9 cellular contexts compared by ENCODE assay signal in the genomic region with DNA sequence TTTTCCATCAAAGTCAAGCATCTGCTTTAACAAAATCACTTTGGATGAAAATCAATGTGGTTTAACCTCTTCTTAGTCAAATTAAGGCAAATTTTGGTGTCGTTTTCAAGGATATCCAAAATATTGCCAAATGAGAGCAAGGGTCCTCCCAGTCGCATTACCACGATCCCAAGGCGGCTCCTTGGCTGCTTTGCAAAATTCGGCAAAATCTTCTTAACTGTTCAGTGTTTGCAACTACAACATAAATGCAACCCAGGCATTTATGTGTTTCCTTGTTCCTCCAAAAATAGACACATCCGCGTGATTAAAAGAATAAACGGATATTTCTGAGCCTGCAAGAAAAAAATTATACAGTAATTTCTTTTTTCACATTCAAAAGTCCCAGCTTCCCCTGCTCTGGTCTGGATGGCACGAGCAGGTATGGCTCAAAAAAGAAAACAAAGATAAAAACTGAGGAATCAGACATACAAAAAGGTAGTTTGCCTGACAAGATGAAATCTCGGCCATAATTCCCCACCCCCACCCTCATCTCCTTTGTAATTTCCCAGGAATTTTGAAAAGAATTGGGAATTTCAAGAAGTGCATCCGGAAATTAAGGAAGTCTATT. TPM values are rescaled to one million over a fixed set of nuclear protein-coding genes. Genes with fewer than 3 reads are reported as not detected.
DNase-seq lines count a peak whose midpoint lies in the region; ATAC-seq and TF ChIP-seq lines count a peak whose summit lies in the region.
"Had no signal": no experiment of that assay in that cellular context is flagged by ENCODE, and none has a peak within 500 bp of the region (broad histone marks: within the 10 kb centered on the region; RNA-seq: fewer than 3 reads in every experiment).

No MANE protein-coding gene starts in this region.

- TF ChIP-seq CTCF in neural crest cell (conservative IDR thresholded peaks at IDR 0.05), result no peak

- no peak for ATAC-seq in CD4-positive, CD25-positive, alpha-beta regulatory T cell (ENCODE audit: low read depth in 2 of 2)
- ATAC-seq in HG03571 (IDR thresholded peaks at IDR 0.05; ENCODE audit: unreplicated experiment), result no peak

- H3K27me3 Mint-ChIP-seq in CD4-positive, CD25-positive, alpha-beta regulatory T cell, result peaks cover 78% of the 10 kb centered on the region
- peaks cover 17% of the 10 kb centered on the region for H3K27me3 Mint-ChIP-seq in neural crest cell (ENCODE audit: low read depth)

- no peak for DNase-seq in CD4-positive, CD25-positive, alpha-beta regulatory T cell
- DNase-seq in M059J (ENCODE audit: low read depth) (peak; percentile 9), neural crest cell (ENCODE audit: low read depth, low spot score) (no peak), NCI-H524 treated with DMSO at 0.1 percent for 48 hours (lab: John Stamatoyannopoulos, UW) (no peak), SHP77 (lab: John Stamatoyannopoulos, UW) (no peak)
- DNase-seq in effector memory CD4-positive, alpha-beta T cell, result no peak

- H3K36me3 ChIP-seq in CD4-positive, CD25-positive, alpha-beta regulatory T cell (ENCODE audit: control insufficient read depth, insufficient read depth, low read length), result no peaks in the 10 kb centered on the region
- H3K36me3 ChIP-seq in endocrine pancreas (ENCODE audit: control insufficient read depth, insufficient read depth, low read length), result no peaks in the 10 kb centered on the region
- H3K36me3 ChIP-seq in effector memory CD4-positive, alpha-beta T cell (ENCODE audit: control insufficient read depth, insufficient read depth, low read length), result no peaks in the 10 kb centered on the region
- H3K36me3 ChIP-seq: neutrophil had no signal

- no peaks in the 10 kb centered on the region for H3K36me3 Mint-ChIP-seq in CD4-positive, CD25-positive, alpha-beta regulatory T cell
- peaks cover 14% of the 10 kb centered on the region for H3K36me3 Mint-ChIP-seq in neural crest cell (ENCODE audit: low read depth)

- peak overlapping the region; percentile 51 to 93 (median 76) for H3K4me3 Mint-ChIP-seq in CD4-positive, CD25-positive, alpha-beta regulatory T cell
- peak overlapping the region; percentile 95 for H3K4me3 Mint-ChIP-seq in neural crest cell

- peaks cover 57% of the 10 kb centered on the region for H3K27me3 ChIP-seq in CD4-positive, CD25-positive, alpha-beta regulatory T cell (ENCODE audit: control insufficient read depth, insufficient read depth, low read length)
- H3K27me3 ChIP-seq in endocrine pancreas (ENCODE audit: control insufficient read depth, insufficient read depth, low read length), result no peaks in the 10 kb centered on the region
- H3K27me3 ChIP-seq in effector memory CD4-positive, alpha-beta T cell (replicated peaks; ENCODE audit: control insufficient read depth, insufficient read depth, low read length, poor library complexity, severe bottlenecking), result peaks cover 69% of the 10 kb centered on the region

- H3K9me3 Mint-ChIP-seq in CD4-positive, CD25-positive, alpha-beta regulatory T cell, result no peaks in the 10 kb centered on the region
- H3K9me3 Mint-ChIP-seq in neural crest cell, result no peaks in the 10 kb centered on the region

- H3K4me3 ChIP-seq in CD4-positive, CD25-positive, alpha-beta regulatory T cell (ENCODE audit: low read depth, low read length), result peak overlapping the region; percentile 73
- peak overlapping the region; percentile 86 for H3K4me3 ChIP-seq in endocrine pancreas (ENCODE audit: control insufficient read depth, insufficient read depth, low read length)
- no peak overlapping the region for H3K4me3 ChIP-seq in effector memory CD4-positive, alpha-beta T cell (ENCODE audit: insufficient read depth, low read depth, low read length, poor library complexity, severe bottlenecking)

- H3K27ac ChIP-seq in CD4-positive, CD25-positive, alpha-beta regulatory T cell (ENCODE audit: insufficient read depth, low read length, poor library complexity, severe bottlenecking), result no peak overlapping the region
- H3K27ac ChIP-seq in effector memory CD4-positive, alpha-beta T cell (ENCODE audit: insufficient read depth, low read length, poor library complexity, severe bottlenecking), result no peak overlapping the region
- H3K27ac ChIP-seq: neutrophil had no signal

- no peak overlapping the region for H3K9ac ChIP-seq in endocrine pancreas (ENCODE audit: control insufficient read depth, insufficient read depth, low read length)

- peaks cover 39% of the 10 kb centered on the region for H3K4me1 ChIP-seq in CD4-positive, CD25-positive, alpha-beta regulatory T cell (ENCODE audit: control insufficient read depth, insufficient read depth, low read length, poor library complexity, severe bottlenecking)
- peaks cover 8% of the 10 kb centered on the region for H3K4me1 ChIP-seq in endocrine pancreas (ENCODE audit: control insufficient read depth, insufficient read depth, low read length)
- peaks cover 34% of the 10 kb centered on the region for H3K4me1 ChIP-seq in effector memory CD4-positive, alpha-beta T cell (ENCODE audit: control insufficient read depth, insufficient read depth, low read length, poor library complexity, severe bottlenecking)

- no peaks in the 10 kb centered on the region for H3K9me3 ChIP-seq in CD4-positive, CD25-positive, alpha-beta regulatory T cell (ENCODE audit: control insufficient read depth in 2 of 2, low read length in 2 of 2)
- no peaks in the 10 kb centered on the region for H3K9me3 ChIP-seq in endocrine pancreas (ENCODE audit: control insufficient read depth, low read length)
- no peaks in the 10 kb centered on the region for H3K9me3 ChIP-seq in effector memory CD4-positive, alpha-beta T cell (ENCODE audit: control insufficient read depth, low read length)
- H3K9me3 ChIP-seq: neutrophil had no signal

- no peak overlapping the region for H3K27ac Mint-ChIP-seq in CD4-positive, CD25-positive, alpha-beta regulatory T cell
- peak overlapping the region; percentile 95 for H3K27ac Mint-ChIP-seq in neural crest cell (ENCODE audit: unreplicated experiment)

- peaks cover 23 to 41% (median 34%) of the 10 kb centered on the region in 4 donors for H3K4me1 Mint-ChIP-seq in CD4-positive, CD25-positive, alpha-beta regulatory T cell
- H3K4me1 Mint-ChIP-seq in neural crest cell, result peaks cover 82% of the 10 kb centered on the region

RNA-seq across cellular contexts. Expression of a gene that starts 6.1 kb away (rescaled TPM):
- 0.10 TPM for total RNA-seq in CD4-positive, CD25-positive, alpha-beta regulatory T cell
- polyA plus RNA-seq in CD4-positive, CD25-positive, alpha-beta regulatory T cell, result not detected
- total RNA-seq in M059J (2014; rRNA removed; shearing (Covaris generic)), result 1.2 and 1.9 TPM in 2 replicates
- 52.1 and 53.0 TPM in 2 replicates for total RNA-seq in neural crest cell

RNA-seq across cellular contexts. Expression of a gene that starts 14.6 kb away (rescaled TPM):
- total RNA-seq in CD4-positive, CD25-positive, alpha-beta regulatory T cell, result 81.9 TPM
- 1 to 10 TPM; 5.8 to 9.3 (median 8.0) TPM for polyA plus RNA-seq in CD4-positive, CD25-positive, alpha-beta regulatory T cell
- 9.1 and 9.3 TPM in 2 replicates for total RNA-seq in M059J (2014; rRNA removed; shearing (Covaris generic))
- total RNA-seq in neural crest cell, result 52.6 and 58.1 TPM in 2 replicates

Comparison
In these comparisons a context has a peak if more than half of its experiments do, and no peak if none do; other contexts are left out.
1. RNA of a gene that starts 6.1 kb away (total RNA-seq): 52.1 to 53.0 TPM in neural crest cell; 1.2 to 1.9 TPM in M059J and 0.10 TPM in CD4-positive, CD25-positive, alpha-beta regulatory T cell (single experiment); every median in the first group is over 10 times any median in the second.